ENCODE assay signal across 1 cellular context in the genomic region with DNA sequence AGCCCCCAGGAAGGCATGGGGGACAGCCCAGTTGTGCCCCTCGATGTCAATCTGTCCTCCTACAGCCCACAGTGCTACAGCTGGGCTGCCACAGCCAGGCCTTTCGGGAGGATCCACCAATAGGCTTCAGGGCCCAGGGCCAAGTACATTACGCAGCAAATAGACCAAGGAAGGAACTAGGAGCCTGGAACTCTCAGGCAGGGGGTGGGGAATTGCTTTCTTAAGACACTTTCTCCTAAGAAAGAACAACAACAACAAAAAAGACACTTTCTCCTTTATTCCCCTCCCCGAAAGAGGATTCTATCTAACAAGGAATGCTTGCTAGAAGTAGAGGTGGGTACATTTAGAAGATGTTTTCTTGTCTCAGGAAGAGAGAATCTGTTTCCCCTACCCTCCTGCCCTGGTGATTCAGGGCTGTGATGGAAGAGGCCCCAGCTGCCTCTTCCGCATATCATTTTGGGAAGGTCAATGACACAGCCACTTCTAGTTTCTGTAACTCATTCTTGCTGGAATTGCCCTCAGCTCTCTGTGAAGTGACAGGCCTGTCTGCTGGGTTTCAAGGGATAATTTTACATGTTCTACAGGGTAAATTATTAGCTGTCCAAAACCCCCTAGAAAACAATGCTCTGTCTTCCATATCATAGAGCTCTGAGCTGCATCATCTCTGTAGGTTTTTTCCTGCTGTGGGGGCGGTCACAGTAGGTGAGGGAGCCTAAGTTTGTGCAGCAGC.
TF ChIP-seq lines count a peak whose summit lies in the region.

No MANE protein-coding gene starts in this region.

TF ChIP-seq in K562, 482 proteins besides CTCF, POLR2A, EP300 and RAD21 (continued from another document and continues in another):
- TF ChIP-seq MXI1 (IDR thresholded peaks at IDR 0.05; ENCODE audit: low read depth, low read length) (no peak), L3MBTL2 (IDR thresholded peaks at IDR 0.05) (peak; percentile 40; the same call in 1 of the 2 replicates), ZBTB1 (CRISPR knock-in tag; IDR thresholded peaks at IDR 0.05; ENCODE audit: borderline replicate concordance, low read depth) (no peak), ZNF77 (CRISPR knock-in tag; IDR thresholded peaks at IDR 0.05) (no peak), SMAD4 (CRISPR knock-in tag; conservative IDR thresholded peaks at IDR 0.05) (0 out of 2 replicates have a peak, but pooled peaks have one; percentile 31), ZFP91 (CRISPR knock-in tag; IDR thresholded peaks at IDR 0.05) (no peak), MEF2D (tag; conservative IDR thresholded peaks at IDR 0.05; ENCODE audit: low read depth) (no peak), NFE2 (IDR thresholded peaks at IDR 0.05; ENCODE audit: low read depth) (peak; percentile 72), CREM (IDR thresholded peaks at IDR 0.05; ENCODE audit: low read depth) (peak; percentile 50; the same call in 1 of the 2 replicates), ARID4B (CRISPR knock-in tag; IDR thresholded peaks at IDR 0.05) (0 out of 2 replicates have a peak, but pooled peaks have one; percentile 45), MBD1 (CRISPR knock-in tag; IDR thresholded peaks at IDR 0.05) (no peak), ZBTB26 (CRISPR knock-in tag; IDR thresholded peaks at IDR 0.05) (no peak), LEF1 (IDR thresholded peaks at IDR 0.05) (peak; percentile 88), CEBPB (tag; IDR thresholded peaks at IDR 0.05) (no peak), ZNF311 (CRISPR knock-in tag; IDR thresholded peaks at IDR 0.05) (peak; percentile 8; the same call in 1 of the 2 replicates), FOS (IDR thresholded peaks at IDR 0.05; ENCODE audit: extremely low read depth, insufficient read length) (no peak), ELF1 (tag; IDR thresholded peaks at IDR 0.05) (peak; percentile 88), ZNF184 (CRISPR knock-in tag; IDR thresholded peaks at IDR 0.05) (no peak), TAF15 (IDR thresholded peaks at IDR 0.05; ENCODE audit: low read depth, low read length) (no peak), PHF8 (IDR thresholded peaks at IDR 0.05; ENCODE audit: borderline replicate concordance, low read length) (peak; percentile 29; the same call in 1 of the 2 replicates), TEAD2 (tag; IDR thresholded peaks at IDR 0.05) (no peak), CTCFL (IDR thresholded peaks at IDR 0.05; ENCODE audit: borderline replicate concordance, insufficient read depth, low read depth, low read length, poor library complexity, severe bottlenecking) (no peak)
- TF ChIP-seq, protein P1, sequence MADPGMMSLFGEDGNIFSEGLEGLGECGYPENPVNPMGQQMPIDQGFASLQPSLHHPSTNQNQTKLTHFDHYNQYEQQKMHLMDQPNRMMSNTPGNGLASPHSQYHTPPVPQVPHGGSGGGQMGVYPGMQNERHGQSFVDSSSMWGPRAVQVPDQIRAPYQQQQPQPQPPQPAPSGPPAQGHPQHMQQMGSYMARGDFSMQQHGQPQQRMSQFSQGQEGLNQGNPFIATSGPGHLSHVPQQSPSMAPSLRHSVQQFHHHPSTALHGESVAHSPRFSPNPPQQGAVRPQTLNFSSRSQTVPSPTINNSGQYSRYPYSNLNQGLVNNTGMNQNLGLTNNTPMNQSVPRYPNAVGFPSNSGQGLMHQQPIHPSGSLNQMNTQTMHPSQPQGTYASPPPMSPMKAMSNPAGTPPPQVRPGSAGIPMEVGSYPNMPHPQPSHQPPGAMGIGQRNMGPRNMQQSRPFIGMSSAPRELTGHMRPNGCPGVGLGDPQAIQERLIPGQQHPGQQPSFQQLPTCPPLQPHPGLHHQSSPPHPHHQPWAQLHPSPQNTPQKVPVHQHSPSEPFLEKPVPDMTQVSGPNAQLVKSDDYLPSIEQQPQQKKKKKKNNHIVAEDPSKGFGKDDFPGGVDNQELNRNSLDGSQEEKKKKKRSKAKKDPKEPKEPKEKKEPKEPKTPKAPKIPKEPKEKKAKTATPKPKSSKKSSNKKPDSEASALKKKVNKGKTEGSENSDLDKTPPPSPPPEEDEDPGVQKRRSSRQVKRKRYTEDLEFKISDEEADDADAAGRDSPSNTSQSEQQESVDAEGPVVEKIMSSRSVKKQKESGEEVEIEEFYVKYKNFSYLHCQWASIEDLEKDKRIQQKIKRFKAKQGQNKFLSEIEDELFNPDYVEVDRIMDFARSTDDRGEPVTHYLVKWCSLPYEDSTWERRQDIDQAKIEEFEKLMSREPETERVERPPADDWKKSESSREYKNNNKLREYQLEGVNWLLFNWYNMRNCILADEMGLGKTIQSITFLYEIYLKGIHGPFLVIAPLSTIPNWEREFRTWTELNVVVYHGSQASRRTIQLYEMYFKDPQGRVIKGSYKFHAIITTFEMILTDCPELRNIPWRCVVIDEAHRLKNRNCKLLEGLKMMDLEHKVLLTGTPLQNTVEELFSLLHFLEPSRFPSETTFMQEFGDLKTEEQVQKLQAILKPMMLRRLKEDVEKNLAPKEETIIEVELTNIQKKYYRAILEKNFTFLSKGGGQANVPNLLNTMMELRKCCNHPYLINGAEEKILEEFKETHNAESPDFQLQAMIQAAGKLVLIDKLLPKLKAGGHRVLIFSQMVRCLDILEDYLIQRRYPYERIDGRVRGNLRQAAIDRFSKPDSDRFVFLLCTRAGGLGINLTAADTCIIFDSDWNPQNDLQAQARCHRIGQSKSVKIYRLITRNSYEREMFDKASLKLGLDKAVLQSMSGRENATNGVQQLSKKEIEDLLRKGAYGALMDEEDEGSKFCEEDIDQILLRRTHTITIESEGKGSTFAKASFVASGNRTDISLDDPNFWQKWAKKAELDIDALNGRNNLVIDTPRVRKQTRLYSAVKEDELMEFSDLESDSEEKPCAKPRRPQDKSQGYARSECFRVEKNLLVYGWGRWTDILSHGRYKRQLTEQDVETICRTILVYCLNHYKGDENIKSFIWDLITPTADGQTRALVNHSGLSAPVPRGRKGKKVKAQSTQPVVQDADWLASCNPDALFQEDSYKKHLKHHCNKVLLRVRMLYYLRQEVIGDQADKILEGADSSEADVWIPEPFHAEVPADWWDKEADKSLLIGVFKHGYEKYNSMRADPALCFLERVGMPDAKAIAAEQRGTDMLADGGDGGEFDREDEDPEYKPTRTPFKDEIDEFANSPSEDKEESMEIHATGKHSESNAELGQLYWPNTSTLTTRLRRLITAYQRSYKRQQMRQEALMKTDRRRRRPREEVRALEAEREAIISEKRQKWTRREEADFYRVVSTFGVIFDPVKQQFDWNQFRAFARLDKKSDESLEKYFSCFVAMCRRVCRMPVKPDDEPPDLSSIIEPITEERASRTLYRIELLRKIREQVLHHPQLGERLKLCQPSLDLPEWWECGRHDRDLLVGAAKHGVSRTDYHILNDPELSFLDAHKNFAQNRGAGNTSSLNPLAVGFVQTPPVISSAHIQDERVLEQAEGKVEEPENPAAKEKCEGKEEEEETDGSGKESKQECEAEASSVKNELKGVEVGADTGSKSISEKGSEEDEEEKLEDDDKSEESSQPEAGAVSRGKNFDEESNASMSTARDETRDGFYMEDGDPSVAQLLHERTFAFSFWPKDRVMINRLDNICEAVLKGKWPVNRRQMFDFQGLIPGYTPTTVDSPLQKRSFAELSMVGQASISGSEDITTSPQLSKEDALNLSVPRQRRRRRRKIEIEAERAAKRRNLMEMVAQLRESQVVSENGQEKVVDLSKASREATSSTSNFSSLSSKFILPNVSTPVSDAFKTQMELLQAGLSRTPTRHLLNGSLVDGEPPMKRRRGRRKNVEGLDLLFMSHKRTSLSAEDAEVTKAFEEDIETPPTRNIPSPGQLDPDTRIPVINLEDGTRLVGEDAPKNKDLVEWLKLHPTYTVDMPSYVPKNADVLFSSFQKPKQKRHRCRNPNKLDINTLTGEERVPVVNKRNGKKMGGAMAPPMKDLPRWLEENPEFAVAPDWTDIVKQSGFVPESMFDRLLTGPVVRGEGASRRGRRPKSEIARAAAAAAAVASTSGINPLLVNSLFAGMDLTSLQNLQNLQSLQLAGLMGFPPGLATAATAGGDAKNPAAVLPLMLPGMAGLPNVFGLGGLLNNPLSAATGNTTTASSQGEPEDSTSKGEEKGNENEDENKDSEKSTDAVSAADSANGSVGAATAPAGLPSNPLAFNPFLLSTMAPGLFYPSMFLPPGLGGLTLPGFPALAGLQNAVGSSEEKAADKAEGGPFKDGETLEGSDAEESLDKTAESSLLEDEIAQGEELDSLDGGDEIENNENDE (IDR thresholded peaks at IDR 0.05; ENCODE audit: low read depth, low read length) = no peak
